Comparison of ENCODE assay signal across 21 cellular contexts in genomic region chr5:168820776-168821302, GRCh38.
DNase-seq lines count a peak whose midpoint lies in the region; ATAC-seq, FAIRE-seq and TF ChIP-seq lines count a peak whose summit lies in the region.
"Had no signal": no experiment of that assay in that cellular context is flagged by ENCODE, and none has a peak within 500 bp of the region (broad histone marks: within the 10 kb centered on the region; RNA-seq: fewer than 3 reads in every experiment).

No MANE protein-coding gene starts in this region.

- no peak overlapping the region for H2AFZ ChIP-seq in neural progenitor cell (replicated peaks)
- H2AFZ ChIP-seq: GM23248 had no signal

- no peaks in the 10 kb centered on the region for H3K36me3 ChIP-seq in WERI-Rb-1
- H3K36me3 ChIP-seq in neural progenitor cell, result no peaks in the 10 kb centered on the region
- no peaks in the 10 kb centered on the region for H3K36me3 ChIP-seq in pancreas

- DNase-seq in Daoy (ENCODE audit: low read depth), result peak; percentile 24
- DNase-seq in NB4 (ENCODE audit: low read depth), result peak; percentile 4
- DNase-seq in WERI-Rb-1, result peak; percentile 55
- DNase-seq in neural progenitor cell (ENCODE audit: low spot score), result no peak
- no peak for DNase-seq in NCI-H774 (lab: John Stamatoyannopoulos, UW)
- no peak for DNase-seq in pancreas
- no peak for DNase-seq in occipital lobe (lab: John Stamatoyannopoulos, UW)
- DNase-seq: AML-193, DMS 273 treated with DMSO at 0.1 percent for 48 hours, DND-41, GM23248, Kasumi-1, NCI-H1105, NCI-H2081 treated with DMSO at 0.1 percent for 48 hours, NCI-H2227 treated with DMSO at 0.1 percent for 48 hours, NCI-H510A treated with DMSO at 0.1 percent for 48 hours had no signal

- TF ChIP-seq POLR2A in NB4 (IDR thresholded peaks at IDR 0.05; ENCODE audit: extremely low read depth, insufficient read length), result no peak

- H3K9me3 ChIP-seq in WERI-Rb-1 (ENCODE audit: severe bottlenecking) (peaks cover 6% of the 10 kb centered on the region), neural progenitor cell (ENCODE audit: low read depth) (no peaks in the 10 kb centered on the region), pancreas (no peaks in the 10 kb centered on the region)

- TF ChIP-seq CTCF in NB4 (IDR thresholded peaks at IDR 0.05; ENCODE audit: low read depth, low read length) (no peak), WERI-Rb-1 (IDR thresholded peaks at IDR 0.05; ENCODE audit: low read depth, low read length) (no peak), neural progenitor cell (IDR thresholded peaks at IDR 0.05) (no peak), pancreas (IDR thresholded peaks at IDR 0.05) (no peak)

- no peak overlapping the region for H3K4me3 Mint-ChIP-seq in neural progenitor cell
- H3K4me3 Mint-ChIP-seq: CD14-positive monocyte had no signal

- H4K20me1 ChIP-seq in neural progenitor cell (ENCODE audit: low read depth), result peaks cover 11% of the 10 kb centered on the region

- H3K36me3 Mint-ChIP-seq in neural progenitor cell, result no peaks in the 10 kb centered on the region
- H3K36me3 Mint-ChIP-seq: CD14-positive monocyte had no signal

- no peaks in the 10 kb centered on the region for H3K79me2 ChIP-seq in neural progenitor cell (ENCODE audit: low read depth)

- H3K27ac Mint-ChIP-seq in neural progenitor cell, result peak overlapping the region; percentile 26

- WGBS in pancreas, 2 donors, result 71 to 88% methylated on average over 6 of the region's 6 CpGs

- H3K4me3 ChIP-seq in NB4 (ENCODE audit: low read depth, low read length) (no peak overlapping the region), WERI-Rb-1 (ENCODE audit: low read depth, low read length) (no peak overlapping the region), neural progenitor cell (no peak overlapping the region), pancreas (no peak overlapping the region)
- H3K4me3 ChIP-seq: GM23248 had no signal

- H3K27me3 Mint-ChIP-seq in neural progenitor cell (ENCODE audit: insufficient read depth, low read depth), result peaks cover 6% of the 10 kb centered on the region

- no peak overlapping the region for H3K9ac ChIP-seq in neural progenitor cell
- H3K9ac ChIP-seq: GM23248 had no signal

- intact Hi-C loops in pancreas (cut with DNase I), result no loop called here

- H3K9me3 Mint-ChIP-seq in neural progenitor cell, result no peaks in the 10 kb centered on the region

- H3F3A ChIP-seq in neural progenitor cell (ENCODE audit: low read depth), result peaks cover 10% of the 10 kb centered on the region

- H3K27me3 ChIP-seq in WERI-Rb-1 (ENCODE audit: insufficient read depth, low read depth, severe bottlenecking) (peaks cover 91% of the 10 kb centered on the region), neural progenitor cell (peaks cover 54% of the 10 kb centered on the region), pancreas (peaks cover 0 to 4% (median 0%) of the 10 kb centered on the region in 4 donors)

- H3K4me1 ChIP-seq in neural progenitor cell (peaks cover 26% of the 10 kb centered on the region), pancreas (no peaks in the 10 kb centered on the region)

- peak overlapping the region; percentile 29; the same call in 1 of the 2 replicates for H3K27ac ChIP-seq in WERI-Rb-1
- no peak overlapping the region for H3K27ac ChIP-seq in neural progenitor cell
- H3K27ac ChIP-seq in pancreas, result no peak overlapping the region
- H3K27ac ChIP-seq: GM23248 had no signal

- H3K4me1 Mint-ChIP-seq in neural progenitor cell, result peaks cover 43% of the 10 kb centered on the region
- H3K4me1 Mint-ChIP-seq: CD14-positive monocyte had no signal

- peak overlapping the region; percentile 4 for H3K4me2 ChIP-seq in neural progenitor cell

- ATAC-seq in pancreas, result no peak
- ATAC-seq: HCT116, Right ventricle myocardium inferior had no signal

- FAIRE-seq in pancreas (lab: Jason Lieb, UNC), result no peak
- FAIRE-seq: G401.6, RCC 7860 had no signal

Comparison
In these comparisons a context has a peak if more than half of its experiments do, and no peak if none do; other contexts are left out.
1. DNase-seq: peak in Daoy (single experiment), NB4 (single experiment) and WERI-Rb-1 (single experiment); none in neural progenitor cell (single experiment), NCI-H774 (single experiment), pancreas (0 of 6) and occipital lobe (single experiment).